Comparison of ENCODE assay signal across 7 cellular contexts in the genomic region with DNA sequence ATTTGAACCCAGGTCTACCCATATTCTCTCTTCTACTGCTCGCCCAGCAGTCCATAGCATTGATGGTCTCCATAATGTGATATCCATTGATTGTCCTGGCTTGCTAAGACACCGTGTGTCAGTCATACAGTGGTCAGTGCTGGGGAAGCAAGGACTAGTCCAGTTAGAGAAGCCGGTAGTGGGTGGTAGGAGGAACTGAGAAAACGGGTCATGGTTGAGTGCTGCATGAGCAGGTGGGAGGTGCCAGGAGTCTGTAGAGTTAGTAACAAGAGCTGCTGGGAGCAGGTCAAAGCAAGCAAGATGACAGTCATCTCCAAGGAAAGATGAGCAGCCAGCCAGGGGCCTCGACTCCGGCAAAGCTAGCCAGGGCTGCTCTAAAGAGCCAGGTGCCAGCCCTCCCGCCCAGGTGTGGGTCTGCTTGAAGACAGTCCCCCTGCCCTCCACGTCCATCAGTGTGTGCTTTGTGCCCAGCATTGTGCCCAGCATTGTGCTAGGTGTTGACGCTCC. TPM values are rescaled to one million over a fixed set of nuclear protein-coding genes. Genes with fewer than 3 reads are reported as not detected.
A peak's percentile ranks its signal among the peaks of the same experiment; 100 is the strongest.
DNase-seq lines count a peak whose midpoint lies in the region; ATAC-seq and TF ChIP-seq lines count a peak whose summit lies in the region.

No MANE protein-coding gene starts in this region.

- no peak overlapping the region for H2AFZ ChIP-seq in KMS-11 (ENCODE audit: low read depth)

- no peak overlapping the region for H3K27ac ChIP-seq in KMS-11
- H3K27ac ChIP-seq in colonic mucosa: peak overlapping the region; percentile 76
- H3K27ac ChIP-seq in suprapubic skin: peak overlapping the region; percentile 31

- no peak overlapping the region for H3K4me3 ChIP-seq in KMS-11 (IDR thresholded peaks at IDR 0.05; ENCODE audit: insufficient read depth, low read depth, low read length)
- H3K4me3 ChIP-seq in colonic mucosa: no peak overlapping the region
- H3K4me3 ChIP-seq in suprapubic skin: no peak overlapping the region

- H3K36me3 ChIP-seq in KMS-11 (ENCODE audit: insufficient read depth) (no peaks in the 10 kb centered on the region), colonic mucosa (no peaks in the 10 kb centered on the region), suprapubic skin (no peaks in the 10 kb centered on the region)

- no peak for TF ChIP-seq POLR2A in suprapubic skin (IDR thresholded peaks at IDR 0.05)

- H3K9me3 ChIP-seq in colonic mucosa: no peaks in the 10 kb centered on the region
- no peaks in the 10 kb centered on the region for H3K9me3 ChIP-seq in suprapubic skin

- no peak overlapping the region for H3K9ac ChIP-seq in KMS-11
- H3K9ac ChIP-seq in colonic mucosa (ENCODE audit: low read depth in 2 of 2, low read length in 2 of 2): peak overlapping the region; percentile 52 to 66

- intact Hi-C loops in colonic mucosa (cut with DNase I): no loop called here

- H3K27me3 ChIP-seq in KMS-11 (ENCODE audit: insufficient read depth, low read depth) (no peaks in the 10 kb centered on the region), colonic mucosa (no peaks in the 10 kb centered on the region), suprapubic skin (no peaks in the 10 kb centered on the region)

- H3K4me1 ChIP-seq in KMS-11 (ENCODE audit: low read depth, poor library complexity, severe bottlenecking): peaks cover 40% of the 10 kb centered on the region
- H3K4me1 ChIP-seq in colonic mucosa: peaks cover 12% of the 10 kb centered on the region
- peaks cover 30% of the 10 kb centered on the region for H3K4me1 ChIP-seq in suprapubic skin

- H4K20me1 ChIP-seq in KMS-11 (ENCODE audit: insufficient read depth): no peaks in the 10 kb centered on the region

- no peaks in the 10 kb centered on the region for H3K79me2 ChIP-seq in KMS-11 (ENCODE audit: insufficient read depth, low read depth)

- TF ChIP-seq EP300 in suprapubic skin (IDR thresholded peaks at IDR 0.05): no peak

- H3K4me2 ChIP-seq in KMS-11: peak overlapping the region; percentile 27; the same call in 1 of the 2 replicates

- 63% methylated on average over 9 of the region's 9 CpGs for WGBS in suprapubic skin

- peak; percentile 65 for ATAC-seq in GM18517 (IDR thresholded peaks at IDR 0.05; ENCODE audit: unreplicated experiment)
- ATAC-seq in GM21529 (IDR thresholded peaks at IDR 0.05; ENCODE audit: unreplicated experiment): peak; percentile 63

- DNase-seq in colonic mucosa (peak; percentile 59), suprapubic skin (ENCODE audit: low spot score in 2 of 2) (no peak), T-helper 2 cell (no peak), NCI-H774 (lab: John Stamatoyannopoulos, UW) (no peak)

- no peak for TF ChIP-seq CTCF in KMS-11 (conservative IDR thresholded peaks at IDR 0.05; ENCODE audit: low read depth, low read length)
- no peak for TF ChIP-seq CTCF in colonic mucosa (IDR thresholded peaks at IDR 0.05)
- no peak for TF ChIP-seq CTCF in suprapubic skin (IDR thresholded peaks at IDR 0.05)

RNA-seq across cellular contexts. Expression of a gene that starts 29.5 kb away (rescaled TPM):
- total RNA-seq in colonic mucosa (10 to 100 TPM; 57.6 to 74.2 TPM), suprapubic skin (100 to 1,000 TPM in 1 of 4 donors, 10 to 100 TPM in 3; 43.2 to 105 (median 48.0) TPM)
